ENCODE assay signal across 12 cellular contexts in the genomic region with DNA sequence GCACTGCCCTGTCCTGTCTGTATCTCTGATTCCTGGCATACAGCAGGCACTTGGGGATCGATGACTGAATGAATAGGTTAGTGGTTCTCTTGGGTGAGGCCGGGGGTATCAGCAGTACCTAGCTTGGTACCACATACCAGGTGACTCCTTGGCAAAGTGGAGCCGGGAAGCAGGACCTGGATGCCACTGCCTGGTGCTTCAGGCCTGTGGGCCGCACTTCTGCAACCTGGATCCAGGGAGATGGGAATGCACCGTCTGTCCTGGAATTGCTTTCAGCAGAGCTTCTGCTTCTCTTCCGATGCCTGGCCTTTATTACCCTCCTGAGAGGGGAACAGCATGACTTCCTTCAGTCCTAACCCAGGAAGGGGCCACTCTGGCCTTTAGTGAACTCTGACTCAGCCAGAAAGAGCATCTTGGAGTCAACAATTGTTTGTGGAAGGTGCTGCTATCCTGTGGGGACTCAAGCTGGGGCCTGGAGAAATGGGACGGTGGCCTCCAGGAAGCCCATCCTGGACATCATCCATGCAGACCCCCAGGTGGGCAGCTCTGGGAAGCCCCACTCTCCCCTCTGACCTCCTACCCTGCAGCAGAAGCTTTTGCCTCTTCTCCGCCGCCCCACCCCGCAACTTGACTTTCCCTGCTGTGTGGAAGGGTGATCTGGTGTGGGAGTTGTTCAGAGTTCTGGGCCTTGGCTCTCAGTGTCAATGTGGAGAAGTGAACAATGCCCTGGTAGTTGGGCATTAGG. TPM values are rescaled to one million over a fixed set of nuclear protein-coding genes. Genes with fewer than 3 reads are reported as not detected.
DNase-seq lines count a peak whose midpoint lies in the region; ATAC-seq and TF ChIP-seq lines count a peak whose summit lies in the region.
"Had no signal": no experiment of that assay in that cellular context is flagged by ENCODE, and none has a peak within 500 bp of the region (broad histone marks: within the 10 kb centered on the region; RNA-seq: fewer than 3 reads in every experiment).

No MANE protein-coding gene starts in this region.

- TF ChIP-seq CTCF in HEK293 (tag by site-specific recombination; IDR thresholded peaks at IDR 0.05): no peak
- no peak for TF ChIP-seq CTCF in natural killer cell (IDR thresholded peaks at IDR 0.05)
- TF ChIP-seq CTCF in progenitor cell of endocrine pancreas (IDR thresholded peaks at IDR 0.05; ENCODE audit: unreplicated experiment): no peak
- TF ChIP-seq CTCF in type B pancreatic cell (conservative IDR thresholded peaks at IDR 0.05): no peak
- no peak for TF ChIP-seq CTCF in esophagus muscularis mucosa (IDR thresholded peaks at IDR 0.05)

- POLR2A ChIA-PET in HEK293 (lab: Yijun Ruan, JAX): no interaction called here

- peaks cover 37 to 98% (median 78%) of the 10 kb centered on the region in 4 donors for H3K4me1 Mint-ChIP-seq in CD4-positive, CD25-positive, alpha-beta regulatory T cell
- H3K4me1 Mint-ChIP-seq in activated naive CD8-positive, alpha-beta T cell treated with anti-CD3 and anti-CD28 coated beads for 36 hours: peaks cover 82% of the 10 kb centered on the region
- H3K4me1 Mint-ChIP-seq in natural killer cell (peaks cover 42 to 65% of the 10 kb centered on the region in 2 donors), progenitor cell of endocrine pancreas (ENCODE audit: low read depth) (no peaks in the 10 kb centered on the region), type B pancreatic cell (ENCODE audit: unreplicated experiment) (peaks cover 42% of the 10 kb centered on the region)

- no peaks in the 10 kb centered on the region for H3K27me3 Mint-ChIP-seq in CD4-positive, CD25-positive, alpha-beta regulatory T cell
- no peaks in the 10 kb centered on the region for H3K27me3 Mint-ChIP-seq in activated naive CD8-positive, alpha-beta T cell treated with anti-CD3 and anti-CD28 coated beads for 36 hours
- H3K27me3 Mint-ChIP-seq in natural killer cell (ENCODE audit: low read depth in 2 of 2) (peaks cover 0 to 5% of the 10 kb centered on the region in 2 donors), progenitor cell of endocrine pancreas (peaks cover 37% of the 10 kb centered on the region), type B pancreatic cell (peaks cover 6% of the 10 kb centered on the region)

- peaks cover 4% of the 10 kb centered on the region for H3K36me3 Mint-ChIP-seq in CD4-positive, CD25-positive, alpha-beta regulatory T cell
- peaks cover 83% of the 10 kb centered on the region for H3K36me3 Mint-ChIP-seq in activated naive CD8-positive, alpha-beta T cell treated with anti-CD3 and anti-CD28 coated beads for 36 hours
- H3K36me3 Mint-ChIP-seq in natural killer cell (no peaks in the 10 kb centered on the region), progenitor cell of endocrine pancreas (ENCODE audit: insufficient read depth) (no peaks in the 10 kb centered on the region), type B pancreatic cell (peaks cover 4% of the 10 kb centered on the region)

- intact Hi-C loops in natural killer cell (cut with micrococcal nuclease): no loop called here
- intact Hi-C loops in esophagus muscularis mucosa (cut with DNase I): no loop called here

- TF ChIP-seq POLR2A in esophagus muscularis mucosa (IDR thresholded peaks at IDR 0.05; ENCODE audit: low read depth): no peak

- H3K9me3 ChIP-seq in CD4-positive, CD25-positive, alpha-beta regulatory T cell (ENCODE audit: control insufficient read depth in 2 of 2, low read length in 2 of 2): no peaks in the 10 kb centered on the region
- no peaks in the 10 kb centered on the region for H3K9me3 ChIP-seq in HEK293 (ENCODE audit: control insufficient read depth, insufficient read depth, low read depth, low read length)
- no peaks in the 10 kb centered on the region for H3K9me3 ChIP-seq in HAP-1
- no peaks in the 10 kb centered on the region for H3K9me3 ChIP-seq in esophagus muscularis mucosa

- ATAC-seq in CD4-positive, CD25-positive, alpha-beta regulatory T cell (ENCODE audit: low read depth in 2 of 2): no peak
- no peak for ATAC-seq in natural killer cell
- ATAC-seq: left cardiac atrium had no signal

- peak overlapping the region; percentile 49 for H3K27ac ChIP-seq in CD4-positive, CD25-positive, alpha-beta regulatory T cell (ENCODE audit: insufficient read depth, low read length, poor library complexity, severe bottlenecking)
- H3K27ac ChIP-seq in HEK293 (ENCODE audit: extremely low read depth, low read depth, low read length) (no peak overlapping the region), esophagus muscularis mucosa (replicated peaks in 1 of 4) (no peak overlapping the region)
- H3K27ac ChIP-seq: VCaP had no signal

- in situ Hi-C loops in HAP-1 (cut with MboI; ENCODE audit: low sequenced_read_pairs): no loop called here

- no peaks in the 10 kb centered on the region for H3K36me3 ChIP-seq in CD4-positive, CD25-positive, alpha-beta regulatory T cell (ENCODE audit: control insufficient read depth, insufficient read depth, low read length)
- H3K36me3 ChIP-seq in HEK293 (ENCODE audit: control insufficient read depth in 2 of 2, insufficient read depth in 1 of 2, low read length in 2 of 2) (no peaks in the 10 kb centered on the region), HAP-1 (replicated peaks) (no peaks in the 10 kb centered on the region), esophagus muscularis mucosa (no peaks in the 10 kb centered on the region)

- WGBS in esophagus muscularis mucosa: 94% methylated on average over 9 of the region's 10 CpGs

- peak overlapping the region; percentile 87 to 90 (median 88) for H3K27ac Mint-ChIP-seq in CD4-positive, CD25-positive, alpha-beta regulatory T cell
- peak overlapping the region; percentile 91 for H3K27ac Mint-ChIP-seq in activated naive CD8-positive, alpha-beta T cell treated with anti-CD3 and anti-CD28 coated beads for 36 hours
- H3K27ac Mint-ChIP-seq in natural killer cell (peak overlapping the region; percentile 23 to 87), progenitor cell of endocrine pancreas (no peak overlapping the region), type B pancreatic cell (no peak overlapping the region)
- H3K27ac Mint-ChIP-seq: H9 had no signal

- DNase-seq in CD4-positive, CD25-positive, alpha-beta regulatory T cell: no peak
- DNase-seq in activated naive CD8-positive, alpha-beta T cell treated with anti-CD3 and anti-CD28 coated beads for 36 hours: no peak
- DNase-seq in natural killer cell: no peak
- no peak for DNase-seq in progenitor cell of endocrine pancreas (ENCODE audit: low spot score, unreplicated experiment)
- no peak for DNase-seq in HAP-1 (ENCODE audit: low spot score in 2 of 2)
- no peak for DNase-seq in type B pancreatic cell (ENCODE audit: extremely low spot score, unreplicated experiment)
- DNase-seq in esophagus muscularis mucosa (ENCODE audit: extremely low spot score): no peak
- DNase-seq: DMS 273 treated with DMSO at 0.1 percent for 48 hours, H9, left cardiac atrium had no signal

- TF ChIP-seq EP300 in esophagus muscularis mucosa (IDR thresholded peaks at IDR 0.05): no peak

- H3K4me1 ChIP-seq in CD4-positive, CD25-positive, alpha-beta regulatory T cell (ENCODE audit: control insufficient read depth, insufficient read depth, low read length, poor library complexity, severe bottlenecking): peaks cover 100% of the 10 kb centered on the region
- H3K4me1 ChIP-seq in HEK293 (ENCODE audit: control insufficient read depth, insufficient read depth, low read length): no peaks in the 10 kb centered on the region
- H3K4me1 ChIP-seq in HAP-1: peaks cover 2% of the 10 kb centered on the region
- peaks cover 39 to 68% (median 63%) of the 10 kb centered on the region in 4 donors for H3K4me1 ChIP-seq in esophagus muscularis mucosa

- H3K9me3 Mint-ChIP-seq in CD4-positive, CD25-positive, alpha-beta regulatory T cell: no peaks in the 10 kb centered on the region
- peaks cover 11% of the 10 kb centered on the region for H3K9me3 Mint-ChIP-seq in activated naive CD8-positive, alpha-beta T cell treated with anti-CD3 and anti-CD28 coated beads for 36 hours
- H3K9me3 Mint-ChIP-seq in natural killer cell (no peaks in the 10 kb centered on the region), progenitor cell of endocrine pancreas (ENCODE audit: low read depth) (no peaks in the 10 kb centered on the region), type B pancreatic cell (no peaks in the 10 kb centered on the region)
- H3K9me3 Mint-ChIP-seq: H9 had no signal

- CTCF ChIA-PET in HEK293 (lab: Yijun Ruan, JAX): no interaction called here

- no peaks in the 10 kb centered on the region for H3K27me3 ChIP-seq in CD4-positive, CD25-positive, alpha-beta regulatory T cell (ENCODE audit: control insufficient read depth, insufficient read depth, low read length)
- H3K27me3 ChIP-seq in HAP-1 (ENCODE audit: low read depth): no peaks in the 10 kb centered on the region
- no peaks in the 10 kb centered on the region for H3K27me3 ChIP-seq in esophagus muscularis mucosa

- H3K4me3 ChIP-seq in CD4-positive, CD25-positive, alpha-beta regulatory T cell (ENCODE audit: low read depth, low read length): no peak overlapping the region
- H3K4me3 ChIP-seq in HEK293 (ENCODE audit: low read depth, low read length) (no peak overlapping the region), HAP-1 (no peak overlapping the region), esophagus muscularis mucosa (no peak overlapping the region)

- peak overlapping the region; percentile 61 to 98 (median 84) for H3K4me3 Mint-ChIP-seq in CD4-positive, CD25-positive, alpha-beta regulatory T cell
- H3K4me3 Mint-ChIP-seq in activated naive CD8-positive, alpha-beta T cell treated with anti-CD3 and anti-CD28 coated beads for 36 hours: peak overlapping the region; percentile 92
- H3K4me3 Mint-ChIP-seq in natural killer cell: no peak overlapping the region
- no peak overlapping the region for H3K4me3 Mint-ChIP-seq in progenitor cell of endocrine pancreas (ENCODE audit: low read depth)
- no peak overlapping the region for H3K4me3 Mint-ChIP-seq in type B pancreatic cell
- H3K4me3 Mint-ChIP-seq: H9 had no signal

RNA-seq across cellular contexts. Expression of gene CD82, which starts 5.1 kb away (rescaled TPM):
- 132 TPM for total RNA-seq in CD4-positive, CD25-positive, alpha-beta regulatory T cell
- 100 to 1,000 TPM in 3 of 4 donors, 10 to 100 TPM in 1; 81.0 to 167 (median 118) TPM for polyA plus RNA-seq in CD4-positive, CD25-positive, alpha-beta regulatory T cell
- total RNA-seq in activated naive CD8-positive, alpha-beta T cell treated with anti-CD3 and anti-CD28 coated beads for 36 hours: 100 to 1,000 TPM; 339 to 343 TPM
- total RNA-seq in natural killer cell: 10 to 100 TPM; 11.6 to 42.1 (median 13.0) TPM
- 9.3 and 9.4 TPM in 2 replicates for total RNA-seq in progenitor cell of endocrine pancreas
- total RNA-seq in type B pancreatic cell (ENCODE audit: low replicate concordance): 80.3 and 82.1 TPM in 2 replicates
- total RNA-seq in esophagus muscularis mucosa: 10 to 100 TPM; 11.0 to 20.6 (median 16.3) TPM

Comparison
In these comparisons a context has a peak if more than half of its experiments do, and no peak if none do; other contexts are left out.
1. H3K27ac Mint-ChIP-seq: peak in CD4-positive, CD25-positive, alpha-beta regulatory T cell (3 of 3), activated naive CD8-positive, alpha-beta T cell treated with anti-CD3 and anti-CD28 coated beads for 36 hours (single experiment) and natural killer cell (2 of 2); none in progenitor cell of endocrine pancreas (single experiment) and type B pancreatic cell (single experiment).
2. H3K4me3 Mint-ChIP-seq: peak in CD4-positive, CD25-positive, alpha-beta regulatory T cell (4 of 4) and activated naive CD8-positive, alpha-beta T cell treated with anti-CD3 and anti-CD28 coated beads for 36 hours (single experiment); none in natural killer cell (single experiment), progenitor cell of endocrine pancreas (single experiment) and type B pancreatic cell (single experiment).